23 cellular contexts compared by ENCODE assay signal in genomic region chr3:33488246-33488645, GRCh38.
"Had no signal": no experiment of that assay in that cellular context is flagged by ENCODE, and none has a peak within 500 bp of the region (broad histone marks: within the 10 kb centered on the region; RNA-seq: fewer than 3 reads in every experiment).

No MANE protein-coding gene starts in this region.

- ATAC-seq: left lobe of liver; mucosa of descending colon; natural killer cell; psoas muscle; sciatic nerve; stimulated activated naive B cell treated with anti-CD40 and anti-IgM and Interleukin-4, amounts not matched to agents 10 μg/mL and 1 μg/mL and 100 μg/mL, for 72 hours; stimulated activated naive CD8-positive, alpha-beta T cell treated with anti-CD3 and anti-CD28 coated beads, Interleukin-15, amount 100 ng/mL, for 72 hours had no signal

- FAIRE-seq: endothelial cell of umbilical vein had no signal

- H3K27ac ChIP-seq: coronary artery, psoas muscle, skin epidermis, testis, tibial nerve had no signal

- H3K9me3 ChIP-seq: mucosa of descending colon, psoas muscle, testis, tibial nerve had no signal

- H3K4me1 ChIP-seq: psoas muscle, testis had no signal

- H3K27me3 ChIP-seq: testis, tibial nerve had no signal

- H3K4me3 ChIP-seq: coronary artery, mucosa of descending colon, psoas muscle, skin epidermis, testis, tibial nerve had no signal

- DNase-seq: effector CD4-positive, alpha-beta T cell; endodermal cell; erythroblast; foreskin melanocyte; head of caudate nucleus; hippocampal formation; islet precursor cell; mammary epithelial cell; mucosa of descending colon; natural killer cell; psoas muscle; retina; stimulated activated CD4-positive, alpha-beta T cell treated with anti-CD3 and anti-CD28 coated beads, Interleukin-2, amount 100 ng/mL, for 24 hours; stimulated activated CD4-positive, alpha-beta T cell treated with anti-CD3 and anti-CD28 coated beads, Interleukin-4, amount 100 ng/mL, for 4 hours; stimulated activated naive B cell treated with anti-CD40 and anti-IgM and Interleukin-4, amounts not matched to agents 10 μg/mL and 1 μg/mL and 100 μg/mL, for 72 hours; stimulated activated naive CD8-positive, alpha-beta T cell treated with anti-CD3 and anti-CD28 coated beads, Interleukin-15, amount 100 ng/mL, for 72 hours; testis had no signal
